ENCODE assay signal across 9 cellular contexts in genomic region chr3:68876112-68876713, GRCh38. TPM values are rescaled to one million over a fixed set of nuclear protein-coding genes. Genes with fewer than 3 reads are reported as not detected.
DNase-seq lines count a peak whose midpoint lies in the region; ATAC-seq and TF ChIP-seq lines count a peak whose summit lies in the region.
"Had no signal": no experiment of that assay in that cellular context is flagged by ENCODE, and none has a peak within 500 bp of the region (broad histone marks: within the 10 kb centered on the region; RNA-seq: fewer than 3 reads in every experiment).

No MANE protein-coding gene starts in this region.

- H3K27me3 ChIP-seq in GM23338 (ENCODE audit: insufficient read depth) (no peaks in the 10 kb centered on the region), Karpas-422 (ENCODE audit: low read length) (no peaks in the 10 kb centered on the region), lower lobe of right lung (ENCODE audit: low read depth) (peaks cover 7% of the 10 kb centered on the region)

- H3K9me2 ChIP-seq in GM23338 (ENCODE audit: insufficient read depth) (no peaks in the 10 kb centered on the region), Karpas-422 (replicated peaks; ENCODE audit: insufficient read depth, low read length) (no peaks in the 10 kb centered on the region)

- H4K20me1 ChIP-seq in GM23338 (replicated peaks; ENCODE audit: insufficient read depth), result no peaks in the 10 kb centered on the region
- H4K20me1 ChIP-seq in Karpas-422 (ENCODE audit: insufficient read depth, low read depth, low read length), result no peaks in the 10 kb centered on the region

- H3K9me3 ChIP-seq in Karpas-422 (ENCODE audit: low read length), result no peaks in the 10 kb centered on the region
- H3K9me3 ChIP-seq in lower lobe of right lung, result no peaks in the 10 kb centered on the region
- H3K9me3 ChIP-seq: neutrophil had no signal

- H3F3A ChIP-seq in GM23338 (replicated peaks; ENCODE audit: low read depth), result no peaks in the 10 kb centered on the region

- in situ Hi-C loops in G401 (cut with HindIII; ENCODE audit: low sequenced_read_pairs), result no loop called here

- peaks cover 3% of the 10 kb centered on the region; the same call in 1 of the 3 replicates for H3K4me1 Mint-ChIP-seq in GM23338

- no peaks in the 10 kb centered on the region; the same call in 1 of the 3 replicates for H3K36me3 Mint-ChIP-seq in GM23338 (ENCODE audit: low read depth)

- ATAC-seq in GM23338, result peak; percentile 55; the same call in 2 of the 3 replicates
- peak in 1 of 2 donors; percentile 67 for ATAC-seq in lower lobe of right lung

- H3K79me2 ChIP-seq in GM23338 (replicated peaks; ENCODE audit: insufficient read depth) (no peaks in the 10 kb centered on the region), Karpas-422 (ENCODE audit: low read length) (no peaks in the 10 kb centered on the region)

- H3K27me3 Mint-ChIP-seq in GM23338 (ENCODE audit: insufficient read depth, low read depth, poor library complexity), result no peaks in the 10 kb centered on the region

- peak; percentile 88 to 97 for TF ChIP-seq CTCF in GM23338 (conservative IDR thresholded peaks at IDR 0.05; ENCODE audit: low read depth in 2 of 2)
- TF ChIP-seq CTCF in coronary artery (IDR thresholded peaks at IDR 0.05), result peak; percentile 72
- TF ChIP-seq CTCF in lower lobe of right lung (IDR thresholded peaks at IDR 0.05), result peak; percentile 86

- H3K36me3 ChIP-seq in GM23338 (ENCODE audit: insufficient read depth), result no peaks in the 10 kb centered on the region
- H3K36me3 ChIP-seq in Karpas-422 (ENCODE audit: insufficient read depth, low read length), result no peaks in the 10 kb centered on the region
- no peaks in the 10 kb centered on the region for H3K36me3 ChIP-seq in lower lobe of right lung
- H3K36me3 ChIP-seq: neutrophil had no signal

- H3K9ac ChIP-seq in Karpas-422 (ENCODE audit: low read length), result no peak overlapping the region

- H2AFZ ChIP-seq in GM23338 (no peak overlapping the region), Karpas-422 (ENCODE audit: low read length) (no peak overlapping the region)

- H3K4me3 Mint-ChIP-seq in GM23338, result no peak overlapping the region

- DNase-seq in A172 (ENCODE audit: low spot score) (peak; percentile 47), G401 (ENCODE audit: low spot score) (peak; percentile 47), GM23338 (ENCODE audit: low spot score) (peak; percentile 87), Karpas-422 (peak; percentile 90), RPMI8226 (peak; percentile 67), coronary artery (ENCODE audit: low spot score) (no peak), lower lobe of right lung (no peak), ureter (ENCODE audit: low spot score) (peak; percentile 49)

- no peak overlapping the region for H3K27ac Mint-ChIP-seq in GM23338

- H3K4me1 ChIP-seq in GM23338 (ENCODE audit: insufficient read depth) (no peaks in the 10 kb centered on the region), Karpas-422 (ENCODE audit: low read length) (no peaks in the 10 kb centered on the region), lower lobe of right lung (no peaks in the 10 kb centered on the region)

- H3K4me2 ChIP-seq in GM23338 (no peak overlapping the region), Karpas-422 (ENCODE audit: low read depth, low read length, poor library complexity, severe bottlenecking) (no peak overlapping the region)

- H3K4me3 ChIP-seq in GM23338, result no peak overlapping the region
- H3K4me3 ChIP-seq in Karpas-422 (ENCODE audit: low read length), result no peak overlapping the region
- no peak overlapping the region for H3K4me3 ChIP-seq in coronary artery
- no peak overlapping the region for H3K4me3 ChIP-seq in lower lobe of right lung

- intact Hi-C loops in lower lobe of right lung (cut with DNase I), result no loop called here

- no peaks in the 10 kb centered on the region; the same call in 2 of the 3 replicates for H3K9me3 Mint-ChIP-seq in GM23338

- H3K27ac ChIP-seq in GM23338 (ENCODE audit: low read depth) (no peak overlapping the region), Karpas-422 (ENCODE audit: low read length) (no peak overlapping the region), coronary artery (no peak overlapping the region), lower lobe of right lung (no peak overlapping the region)
- H3K27ac ChIP-seq: neutrophil had no signal

TF ChIP-seq in GM23338, 12 proteins besides CTCF, POLR2A, EP300 and RAD21 (continues in another document):
- TF ChIP-seq ZNF114 (CRISPR knock-in tag; IDR thresholded peaks at IDR 0.05) (no peak), ZNF331 (CRISPR knock-in tag; IDR thresholded peaks at IDR 0.05; ENCODE audit: low read depth) (no peak), ZNF462 (CRISPR knock-in tag; IDR thresholded peaks at IDR 0.05) (no peak), STAT1 (IDR thresholded peaks at IDR 0.05; ENCODE audit: unreplicated experiment) (no peak), CREB1 (CRISPR knock-in tag; IDR thresholded peaks at IDR 0.05; ENCODE audit: low read depth) (no peak)

RNA-seq across cellular contexts. Expression of gene TAFA4, which starts 56.1 kb away (rescaled TPM):
- not detected in 2 replicates for total RNA-seq in A172 (2014; rRNA removed; shearing (Covaris generic))
- not detected in 2 replicates for total RNA-seq in G401 (2014; rRNA removed; shearing (Covaris generic))
- total RNA-seq in GM23338 (2014; rRNA removed; shearing (Covaris generic)), result 18.8 and 24.7 TPM in 2 replicates
- 4.3 and 5.5 TPM in 2 replicates for polyA plus RNA-seq in GM23338 (2016; fragmentation: Nextera tagmentation; extraction: Ambion mirVana)
- not detected in 2 replicates for total RNA-seq in Karpas-422 (2014; rRNA removed; shearing (Covaris generic); ENCODE audit: low replicate concordance)
- total RNA-seq in lower lobe of right lung (not detected), ureter (not detected)

Comparison
In these comparisons a context has a peak if more than half of its experiments do, and no peak if none do; other contexts are left out.
1. DNase-seq: peak in A172 (single experiment), G401 (single experiment), GM23338 (single experiment), Karpas-422 (single experiment), RPMI8226 (single experiment) and ureter (single experiment); none in coronary artery (single experiment) and lower lobe of right lung (single experiment).
2. RNA of gene TAFA4, which starts 56.1 kb away (total RNA-seq): 18.8 to 24.7 TPM in GM23338; not detected in A172, not detected in G401, not detected in Karpas-422, not detected in lower lobe of right lung (single experiment) and not detected in ureter (single experiment); every median in the first group is over 10 times any median in the second.
3. Peak in every context shown above with its lines, with median percentiles within 50 percentile points of each other: CTCF ChIP-seq.